1 cellular context compared by ENCODE assay signal in genomic region chr18:65343571-65343970, GRCh38.
TF ChIP-seq lines count a peak whose summit lies in the region.

No MANE protein-coding gene starts in this region.

TF ChIP-seq in SK-N-SH treated with all-trans-retinoic acid at 6 μM for 48 hours, 23 proteins besides CTCF, POLR2A, EP300 and RAD21 (continued from another document):
- TF ChIP-seq, protein P1, sequence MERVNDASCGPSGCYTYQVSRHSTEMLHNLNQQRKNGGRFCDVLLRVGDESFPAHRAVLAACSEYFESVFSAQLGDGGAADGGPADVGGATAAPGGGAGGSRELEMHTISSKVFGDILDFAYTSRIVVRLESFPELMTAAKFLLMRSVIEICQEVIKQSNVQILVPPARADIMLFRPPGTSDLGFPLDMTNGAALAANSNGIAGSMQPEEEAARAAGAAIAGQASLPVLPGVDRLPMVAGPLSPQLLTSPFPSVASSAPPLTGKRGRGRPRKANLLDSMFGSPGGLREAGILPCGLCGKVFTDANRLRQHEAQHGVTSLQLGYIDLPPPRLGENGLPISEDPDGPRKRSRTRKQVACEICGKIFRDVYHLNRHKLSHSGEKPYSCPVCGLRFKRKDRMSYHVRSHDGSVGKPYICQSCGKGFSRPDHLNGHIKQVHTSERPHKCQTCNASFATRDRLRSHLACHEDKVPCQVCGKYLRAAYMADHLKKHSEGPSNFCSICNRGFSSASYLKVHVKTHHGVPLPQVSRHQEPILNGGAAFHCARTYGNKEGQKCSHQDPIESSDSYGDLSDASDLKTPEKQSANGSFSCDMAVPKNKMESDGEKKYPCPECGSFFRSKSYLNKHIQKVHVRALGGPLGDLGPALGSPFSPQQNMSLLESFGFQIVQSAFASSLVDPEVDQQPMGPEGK (CRISPR knock-in tag; IDR thresholded peaks at IDR 0.05; ENCODE audit: borderline replicate concordance): no peak
- TF ChIP-seq RARB (CRISPR knock-in tag; IDR thresholded peaks at IDR 0.05): no peak
- no peak for TF ChIP-seq ARNTL (CRISPR knock-in tag; IDR thresholded peaks at IDR 0.05; ENCODE audit: borderline replicate concordance, low read depth)
- TF ChIP-seq CSRNP3 (CRISPR knock-in tag; IDR thresholded peaks at IDR 0.05): no peak
- no peak for TF ChIP-seq ISL1 (CRISPR knock-in tag; IDR thresholded peaks at IDR 0.05)
- no peak for TF ChIP-seq ZNF565 (CRISPR knock-in tag; conservative IDR thresholded peaks at IDR 0.05; ENCODE audit: low read depth)
- TF ChIP-seq ZNF8 (CRISPR knock-in tag; IDR thresholded peaks at IDR 0.05): no peak
- TF ChIP-seq TSHZ2 (CRISPR knock-in tag; IDR thresholded peaks at IDR 0.05): no peak
